In genomic region chr3:141421186-141421585, GRCh38 we compare ENCODE assay signal across 20 cellular contexts. TPM values are rescaled to one million over a fixed set of nuclear protein-coding genes. Genes with fewer than 3 reads are reported as not detected.
A peak's percentile ranks its signal among the peaks of the same experiment; 100 is the strongest.
DNase-seq lines count a peak whose midpoint lies in the region; ATAC-seq and TF ChIP-seq lines count a peak whose summit lies in the region.
"Had no signal": no experiment of that assay in that cellular context is flagged by ENCODE, and none has a peak within 500 bp of the region (broad histone marks: within the 10 kb centered on the region; RNA-seq: fewer than 3 reads in every experiment).

No MANE protein-coding gene starts in this region.

- H3K27ac Mint-ChIP-seq in stimulated activated effector memory CD8-positive, alpha-beta T cell treated with anti-CD3 and anti-CD28 coated beads, Interleukin-12 subunit alpha, Interleukin-12 subunit beta, amount 100 ng/mL, for 72 hours, result peak overlapping the region; percentile 79
- H3K27ac Mint-ChIP-seq: activated CD8-positive, alpha-beta memory T cell treated with anti-CD3 and anti-CD28 coated beads, Interleukin-2, amount 10 ng/mL, durations not matched to agents 7 days and 5 days; B cell; mesothelial cell of epicardium; progenitor cell of endocrine pancreas had no signal

- peaks cover 63% of the 10 kb centered on the region for H3K4me1 Mint-ChIP-seq in stimulated activated effector memory CD8-positive, alpha-beta T cell treated with anti-CD3 and anti-CD28 coated beads, Interleukin-12 subunit alpha, Interleukin-12 subunit beta, amount 100 ng/mL, for 72 hours

- H3K9me3 Mint-ChIP-seq in stimulated activated effector memory CD8-positive, alpha-beta T cell treated with anti-CD3 and anti-CD28 coated beads, Interleukin-12 subunit alpha, Interleukin-12 subunit beta, amount 100 ng/mL, for 72 hours, result peaks cover 3% of the 10 kb centered on the region
- H3K9me3 Mint-ChIP-seq: mesothelial cell of epicardium had no signal

- H3K27me3 ChIP-seq in RWPE2 (ENCODE audit: insufficient read depth, poor library complexity, severe bottlenecking) (no peaks in the 10 kb centered on the region), transverse colon (no peaks in the 10 kb centered on the region)
- H3K27me3 ChIP-seq: adrenal gland, suprapubic skin had no signal

- in situ Hi-C loops in transverse colon (cut with MboI; ENCODE audit: low pct_ligation_motif_present in 1 of 4, low pct_unique_long_range_greater_than_20kb in 1 of 4, low sequenced_read_pairs in 3 of 4), result no loop called here

- H3K4me1 ChIP-seq in HEK293 (ENCODE audit: control insufficient read depth, insufficient read depth, low read length), result no peaks in the 10 kb centered on the region
- peaks cover 10% of the 10 kb centered on the region for H3K4me1 ChIP-seq in RWPE2 (ENCODE audit: insufficient read depth, poor library complexity, severe bottlenecking)
- peaks cover 10 to 47% (median 23%) of the 10 kb centered on the region in 4 donors for H3K4me1 ChIP-seq in transverse colon

- H3K36me3 Mint-ChIP-seq in stimulated activated effector memory CD8-positive, alpha-beta T cell treated with anti-CD3 and anti-CD28 coated beads, Interleukin-12 subunit alpha, Interleukin-12 subunit beta, amount 100 ng/mL, for 72 hours, result peaks cover 76% of the 10 kb centered on the region

- TF ChIP-seq POLR2A in transverse colon (IDR thresholded peaks at IDR 0.05), result no peak

- ATAC-seq in RWPE2 (ENCODE audit: low read depth) (no peak), GM21786 (IDR thresholded peaks at IDR 0.05; ENCODE audit: unreplicated experiment) (no peak)
- no peak for ATAC-seq in stimulated activated effector memory CD8-positive, alpha-beta T cell treated with anti-CD3 and anti-CD28 coated beads, Interleukin-12 subunit alpha, Interleukin-12 subunit beta, amount 100 ng/mL, for 72 hours
- ATAC-seq: activated CD8-positive, alpha-beta memory T cell treated with anti-CD3 and anti-CD28 coated beads, Interleukin-2, amount 10 ng/mL, durations not matched to agents 7 days and 5 days had no signal

- no peak for TF ChIP-seq EP300 in transverse colon (IDR thresholded peaks at IDR 0.05; ENCODE audit: low read depth)

- intact Hi-C loops in transverse colon (cut with DNase I; ENCODE audit: low total_unique reads), result loop anchor here (5.0 kb wide), 1 partner anchor 389 kb away; no protein-coding TSS in a partner anchor

- H3K4me3 Mint-ChIP-seq in stimulated activated effector memory CD8-positive, alpha-beta T cell treated with anti-CD3 and anti-CD28 coated beads, Interleukin-12 subunit alpha, Interleukin-12 subunit beta, amount 100 ng/mL, for 72 hours, result no peak overlapping the region
- H3K4me3 Mint-ChIP-seq: activated CD8-positive, alpha-beta memory T cell treated with anti-CD3 and anti-CD28 coated beads, Interleukin-2, amount 10 ng/mL, durations not matched to agents 7 days and 5 days; B cell; mesothelial cell of epicardium had no signal

- H3K4me3 ChIP-seq in HEK293 (ENCODE audit: low read depth, low read length), result no peak overlapping the region
- H3K4me3 ChIP-seq in RWPE2 (ENCODE audit: severe bottlenecking), result no peak overlapping the region
- H3K4me3 ChIP-seq in transverse colon, result no peak overlapping the region
- H3K4me3 ChIP-seq: adrenal gland, suprapubic skin had no signal

- no peaks in the 10 kb centered on the region for H3K9me3 ChIP-seq in HEK293 (ENCODE audit: control insufficient read depth, insufficient read depth, low read depth, low read length)
- no peaks in the 10 kb centered on the region for H3K9me3 ChIP-seq in RWPE2 (ENCODE audit: severe bottlenecking)
- H3K9me3 ChIP-seq in transverse colon, result no peaks in the 10 kb centered on the region
- H3K9me3 ChIP-seq: adrenal gland, Caco-2, suprapubic skin had no signal

- H3K36me3 ChIP-seq in HEK293 (ENCODE audit: control insufficient read depth in 2 of 2, insufficient read depth in 1 of 2, low read length in 2 of 2) (peaks cover 0 to 8% of the 10 kb centered on the region in 2 experiments; a peak in 1 of 3 replicates), RWPE2 (ENCODE audit: low read depth) (peaks cover 50% of the 10 kb centered on the region), transverse colon (no peaks in the 10 kb centered on the region)

- no peak for TF ChIP-seq CTCF in HEK293 (tag by site-specific recombination; IDR thresholded peaks at IDR 0.05)
- TF ChIP-seq CTCF in RWPE2 (IDR thresholded peaks at IDR 0.05; ENCODE audit: poor library complexity, severe bottlenecking), result no peak
- TF ChIP-seq CTCF in transverse colon (IDR thresholded peaks at IDR 0.05), result no peak

- CTCF ChIA-PET in HEK293 (lab: Yijun Ruan, JAX), result interaction anchor here (0.9 kb wide), 1 partner anchor 21 kb away, joined by 3 read pairs; no protein-coding TSS in a partner anchor

- no peak for DNase-seq in RWPE2 (ENCODE audit: low spot score)
- DNase-seq in epithelial cell of prostate (ENCODE audit: low read depth, low spot score), result no peak
- no peak for DNase-seq in stimulated activated effector memory CD8-positive, alpha-beta T cell treated with anti-CD3 and anti-CD28 coated beads, Interleukin-12 subunit alpha, Interleukin-12 subunit beta, amount 100 ng/mL, for 72 hours (ENCODE audit: low spot score in 2 of 2)
- no peak for DNase-seq in transverse colon
- DNase-seq in NCI-H146 (lab: John Stamatoyannopoulos, UW), result no peak
- DNase-seq: activated CD4-positive, alpha-beta T cell treated with anti-CD3 and anti-CD28 coated beads for 4 hours; activated CD8-positive, alpha-beta memory T cell treated with anti-CD3 and anti-CD28 coated beads, Interleukin-2, amount 10 ng/mL, durations not matched to agents 7 days and 5 days; activated gamma-delta T cell treated with Interleukin-2 at 50 U/mL for 16 hours; Caco-2; effector CD8-positive, alpha-beta T cell; NCI-H2029; NCI-H345 had no signal

- H3K27ac ChIP-seq in HEK293 (ENCODE audit: extremely low read depth, low read depth, low read length) (no peak overlapping the region), RWPE2 (ENCODE audit: poor library complexity, severe bottlenecking) (peak overlapping the region; percentile 41), epithelial cell of prostate (peak overlapping the region; percentile 37), transverse colon (peak overlapping the region in 2 of 4 donors; percentile 1 to 24)
- H3K27ac ChIP-seq: HL-60 had no signal

- POLR2A ChIA-PET in HEK293 (lab: Yijun Ruan, JAX), result no interaction called here

- WGBS in transverse colon (ENCODE audit: low coverage in 1 of 2), 2 donors, result 93% methylated on average over 2 of the region's 2 CpGs; no CpG with 5 or more reads in 1 of the 2 donors

TF ChIP-seq in HEK293, 187 proteins besides CTCF, POLR2A, EP300 and RAD21:
- TF ChIP-seq ZNF747 (tag by site-specific recombination; IDR thresholded peaks at IDR 0.05) (no peak), ZNF664 (tag by site-specific recombination; IDR thresholded peaks at IDR 0.05) (no peak), PRDM4 (tag by site-specific recombination; IDR thresholded peaks at IDR 0.05) (peak; percentile 87), ZNF121 (tag by site-specific recombination; IDR thresholded peaks at IDR 0.05) (peak; percentile 67; the same call in 1 of the 2 replicates)

RNA-seq across cellular contexts. Expression of gene ZBTB38, which starts 52.9 kb away (rescaled TPM):
- total RNA-seq in transverse colon, result 100 to 1,000 TPM in 3 of 4 donors, 10 to 100 TPM in 1; 71.8 to 182 (median 169) TPM
